In the genomic region with DNA sequence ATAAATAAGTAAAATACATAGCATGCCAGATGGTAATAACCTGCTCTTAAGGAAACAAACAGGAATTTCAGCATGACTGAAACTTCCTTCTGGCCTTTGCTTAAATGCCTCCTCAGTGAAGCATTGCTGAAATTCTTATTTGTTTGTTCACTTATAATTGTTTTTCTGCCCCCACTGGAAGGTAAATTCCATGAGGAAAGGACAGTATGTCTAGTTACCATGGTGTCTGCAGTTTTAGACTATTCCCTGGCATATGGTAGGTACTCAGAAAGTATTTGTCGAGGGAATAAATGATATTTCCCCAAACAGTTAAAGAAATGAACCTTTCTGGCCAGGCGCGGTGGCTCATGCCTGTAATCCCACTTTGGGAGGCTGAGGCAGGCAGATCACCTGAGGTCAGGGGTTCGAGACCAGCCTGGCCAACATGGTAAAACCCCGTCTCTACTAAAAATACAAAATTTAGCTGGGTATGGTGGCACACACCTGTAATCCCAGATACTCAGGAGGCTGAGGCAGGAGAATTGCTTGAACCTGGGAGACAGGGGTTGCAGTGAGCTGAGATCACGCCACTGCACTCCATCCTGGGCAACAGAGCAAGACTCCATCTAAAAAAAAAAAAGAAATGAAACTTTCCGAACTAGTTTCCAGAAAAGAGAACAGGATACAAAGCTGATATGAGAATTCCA, we compare ENCODE assay signal across 11 cellular contexts. TPM values are rescaled to one million over a fixed set of nuclear protein-coding genes. Genes with fewer than 3 reads are reported as not detected.
"Had no signal": no experiment of that assay in that cellular context is flagged by ENCODE, and none has a peak within 500 bp of the region (broad histone marks: within the 10 kb centered on the region; RNA-seq: fewer than 3 reads in every experiment).

No MANE protein-coding gene starts in this region.

RNA-seq across cellular contexts. Expression of a gene that starts 11.5 kb away (rescaled TPM):
- total RNA-seq: activated CD4-positive, alpha-beta memory T cell treated with anti-CD3 and anti-CD28 coated beads, Interleukin-2, amount 10 ng/mL, durations not matched to agents 7 days and 5 days; activated CD4-positive, alpha-beta T cell treated with anti-CD3 and anti-CD28 coated beads for 36 hours; activated CD8-positive, alpha-beta memory T cell treated with anti-CD3 and anti-CD28 coated beads for 36 hours; activated naive CD4-positive, alpha-beta T cell treated with anti-CD3 and anti-CD28 coated beads for 36 hours; activated T-helper 17 cell treated with anti-CD3 and anti-CD28 coated beads, Interleukin-2, amount 50 U/mL, for 72 hours; OCI-LY7; SJCRH30; T-helper 2 cell treated with Interferon-gamma antibody and Interleukin-4, amounts not matched to agents 100 ng/mL and 5 ng/mL, for 36 hours had no signal

RNA-seq across cellular contexts. Expression of a gene that starts 20.6 kb away (rescaled TPM):
- total RNA-seq: activated CD4-positive, alpha-beta memory T cell treated with anti-CD3 and anti-CD28 coated beads, Interleukin-2, amount 10 ng/mL, durations not matched to agents 7 days and 5 days; activated CD4-positive, alpha-beta T cell treated with anti-CD3 and anti-CD28 coated beads for 36 hours; activated CD8-positive, alpha-beta memory T cell treated with anti-CD3 and anti-CD28 coated beads for 36 hours; activated naive CD4-positive, alpha-beta T cell treated with anti-CD3 and anti-CD28 coated beads for 36 hours; activated T-helper 17 cell treated with anti-CD3 and anti-CD28 coated beads, Interleukin-2, amount 50 U/mL, for 72 hours; breast epithelium; OCI-LY7; Right ventricle myocardium inferior; SJCRH30; T-helper 2 cell treated with Interferon-gamma antibody and Interleukin-4, amounts not matched to agents 100 ng/mL and 5 ng/mL, for 36 hours had no signal
- polyA plus RNA-seq: SK-N-SH had no signal

RNA-seq across cellular contexts. Expression of a gene that starts 32.8 kb away (rescaled TPM):
- total RNA-seq: SJCRH30 had no signal
- polyA plus RNA-seq: SK-N-SH had no signal
